19 cellular contexts compared by ENCODE assay signal in genomic region chr13:42007844-42008243, GRCh38. TPM values are rescaled to one million over a fixed set of nuclear protein-coding genes. Genes with fewer than 3 reads are reported as not detected.
DNase-seq lines count a peak whose midpoint lies in the region; ATAC-seq and TF ChIP-seq lines count a peak whose summit lies in the region.
"Had no signal": no experiment of that assay in that cellular context is flagged by ENCODE, and none has a peak within 500 bp of the region (broad histone marks: within the 10 kb centered on the region; RNA-seq: fewer than 3 reads in every experiment).

No MANE protein-coding gene starts in this region.

- H3K36me3 ChIP-seq in adipocyte (ENCODE audit: control insufficient read depth, insufficient read depth, low read length, severe bottlenecking) (no peaks in the 10 kb centered on the region), aorta (ENCODE audit: control insufficient read depth in 1 of 2, insufficient read depth in 2 of 2, low read length in 1 of 2) (no peaks in the 10 kb centered on the region)
- H3K36me3 ChIP-seq: BLaER1, gastroesophageal sphincter had no signal

- H3K27ac ChIP-seq in aorta (ENCODE audit: low read depth in 1 of 2, low read length in 2 of 2), result no peak overlapping the region
- H3K27ac ChIP-seq: BLaER1, gastroesophageal sphincter had no signal

- no peak overlapping the region for H3K9ac ChIP-seq in adipocyte (ENCODE audit: low read length)
- H3K9ac ChIP-seq: BLaER1 had no signal

- TF ChIP-seq CTCF in retinal pigment epithelial cell (conservative IDR thresholded peaks at IDR 0.05; ENCODE audit: low read depth, low read length), result no peak

- DNase-seq in ELR (ENCODE audit: low read depth) (peak; percentile 50), adipocyte (ENCODE audit: low read depth) (peak; percentile 35), fibroblast of peridontal ligament (ENCODE audit: extremely low read depth) (peak; percentile 52), retinal pigment epithelial cell (ENCODE audit: low read depth) (peak; percentile 17), aorta (no peak), globus pallidus (ENCODE audit: low spot score) (no peak)
- DNase-seq: activated CD4-positive, CD25-positive, alpha-beta regulatory T cell treated with anti-CD3 and anti-CD28 coated beads, Interleukin-2, amount 50 U/mL, for 72 hours; activated naive CD8-positive, alpha-beta T cell treated with anti-CD3 and anti-CD28 coated beads, Interleukin-2, amount 10 ng/mL, durations not matched to agents 7 days and 5 days; NCI-H1417; NCI-H774; posterior cingulate gyrus; small intestine; stimulated activated CD4-positive, alpha-beta T cell treated with anti-CD3 and anti-CD28 coated beads, Interleukin-4, amount 100 ng/mL, for 4 hours; T1000 had no signal

- 5 to 9% methylated on average over 1 of the region's 1 CpG for WGBS in aorta, 2 donors

- H3K9me3 ChIP-seq in adipocyte (ENCODE audit: control insufficient read depth, low read length), result no peaks in the 10 kb centered on the region
- H3K9me3 ChIP-seq in aorta (ENCODE audit: control insufficient read depth, low read length), result no peaks in the 10 kb centered on the region
- H3K9me3 ChIP-seq: BLaER1, gastroesophageal sphincter had no signal

- H3K4me1 ChIP-seq in adipocyte (ENCODE audit: control insufficient read depth, insufficient read depth, low read length) (peaks cover 11% of the 10 kb centered on the region), aorta (ENCODE audit: control insufficient read depth in 1 of 2, insufficient read depth in 2 of 2, low read length in 2 of 2) (peaks cover 0 to 2% of the 10 kb centered on the region in 2 donors)
- H3K4me1 ChIP-seq: BLaER1 had no signal

- H3K4me3 ChIP-seq in adipocyte (ENCODE audit: low read length), result no peak overlapping the region
- H3K4me3 ChIP-seq in retinal pigment epithelial cell (ENCODE audit: low read length), result no peak overlapping the region
- no peak overlapping the region for H3K4me3 ChIP-seq in aorta (ENCODE audit: low read length in 2 of 2)
- H3K4me3 ChIP-seq: BLaER1, gastroesophageal sphincter had no signal

- H3K27me3 ChIP-seq in adipocyte (replicated peaks; ENCODE audit: control insufficient read depth, insufficient read depth, low read length) (no peaks in the 10 kb centered on the region), aorta (ENCODE audit: control insufficient read depth in 1 of 2, insufficient read depth in 2 of 2, low read length in 1 of 2) (no peaks in the 10 kb centered on the region)
- H3K27me3 ChIP-seq: BLaER1, gastroesophageal sphincter had no signal

- intact Hi-C loops in aorta (cut with DNase I), result no loop called here

- ATAC-seq in GM18867 (IDR thresholded peaks at IDR 0.05; ENCODE audit: unreplicated experiment) (no peak), aorta (ENCODE audit: low FRiP score) (no peak), GM19328 (IDR thresholded peaks at IDR 0.05; ENCODE audit: unreplicated experiment) (no peak)
- ATAC-seq: gastroesophageal sphincter, Panc1 had no signal

RNA-seq across cellular contexts. Expression of gene DGKH, which starts 40.6 kb away (rescaled TPM):
- total RNA-seq in aorta, result 10 to 100 TPM; 28.9 to 32.8 TPM
- 1 to 10 TPM in 1 of 2 donors, under 1 TPM in 1; 0.88 to 3.9 TPM for polyA plus RNA-seq in aorta

RNA-seq across cellular contexts. Expression of gene VWA8, which starts 46.9 kb away (rescaled TPM):
- total RNA-seq in aorta, result 10 to 100 TPM; 15.2 to 18.2 TPM
- polyA plus RNA-seq in aorta, result 1 to 10 TPM; 1.9 to 4.5 TPM

Comparison
In these comparisons a context has a peak if more than half of its experiments do, and no peak if none do; other contexts are left out.
1. DNase-seq: peak in ELR (single experiment), adipocyte (single experiment), fibroblast of peridontal ligament (single experiment) and retinal pigment epithelial cell (single experiment); none in aorta (0 of 2) and globus pallidus (single experiment).